ENCODE assay signal across 8 cellular contexts in genomic region chr19:41439441-41440222, GRCh38. TPM values are rescaled to one million over a fixed set of nuclear protein-coding genes. Genes with fewer than 3 reads are reported as not detected.
A peak's percentile ranks its signal among the peaks of the same experiment; 100 is the strongest.
DNase-seq lines count a peak whose midpoint lies in the region; ATAC-seq and TF ChIP-seq lines count a peak whose summit lies in the region.

Gene DMAC2, minus strand, starts transcription at chr19:41439912. Its CDS starts 13 bp downstream, at chr19:41439899.

- peaks cover 4% of the 10 kb centered on the region; the same call in 1 of the 2 replicates for H3K36me3 ChIP-seq in WERI-Rb-1
- peaks cover 0 to 37% (median 14%) of the 10 kb centered on the region in 6 donors for H3K36me3 ChIP-seq in spleen

- TF ChIP-seq CTCF in AG09309 (IDR thresholded peaks at IDR 0.05; ENCODE audit: control insufficient read depth, insufficient read depth, low read depth, low read length, missing control alignments) (peak; percentile 35), WERI-Rb-1 (IDR thresholded peaks at IDR 0.05; ENCODE audit: low read depth, low read length) (peak; percentile 51; the same call in 1 of the 2 replicates), spleen (IDR thresholded peaks at IDR 0.05 in 8 of 11, conservative IDR thresholded peaks at IDR 0.05 in 3 of 11) (peak in 10 of 11 experiments; percentile 25 to 70 (median 53))

- no peaks in the 10 kb centered on the region for H3K9me3 ChIP-seq in WERI-Rb-1 (ENCODE audit: severe bottlenecking)
- H3K9me3 ChIP-seq in spleen = no peaks in the 10 kb centered on the region

- H3K4me1 ChIP-seq in spleen = peaks cover 5 to 32% (median 20%) of the 10 kb centered on the region in 6 donors

- intact Hi-C loops in spleen (cut with DNase I; ENCODE audit: low total_unique reads) = no loop called here

- H3K27ac ChIP-seq in WERI-Rb-1 (peak within 1 kb of the TSS; percentile 93), spleen (peak within 1 kb of the TSS; percentile 88 to 96 (median 93))

- H3K4me3 ChIP-seq in AG09309 (ENCODE audit: control insufficient read depth, low read depth, low read length) (peak within 1 kb of the TSS; percentile 53), WERI-Rb-1 (ENCODE audit: low read depth, low read length) (peak within 1 kb of the TSS; percentile 82), spleen (peak within 1 kb of the TSS; percentile 48 to 94 (median 76))

- WGBS in spleen, 5 donors = 0 to 1% (median 1%) methylated on average over 29 to 40 of the region's 40 CpGs

- H3K27me3 ChIP-seq in WERI-Rb-1 (ENCODE audit: insufficient read depth, low read depth, severe bottlenecking) = no peaks in the 10 kb centered on the region
- H3K27me3 ChIP-seq in spleen (replicated peaks in 1 of 7) = no peaks in the 10 kb centered on the region

- peak in 1 of 3 donors; percentile 10 for TF ChIP-seq POLR2A in spleen (IDR thresholded peaks at IDR 0.05)

- peak; percentile 89 for ATAC-seq in GM18907 (IDR thresholded peaks at IDR 0.05; ENCODE audit: unreplicated experiment)
- ATAC-seq in HG03159 (IDR thresholded peaks at IDR 0.05; ENCODE audit: unreplicated experiment) = peak; percentile 93

- DNase-seq in AG09309 (ENCODE audit: low read depth) (peak; percentile 87), NCI-H2227 (lab: John Stamatoyannopoulos, UW; ENCODE audit: unreplicated experiment) (peak; percentile 100), WERI-Rb-1 (peak; percentile 98), inferior parietal cortex (ENCODE audit: extremely low spot score) (peak; percentile 98), spleen (peak; percentile 98)
- DNase-seq in central memory CD4-positive, alpha-beta T cell = peak; percentile 90

RNA-seq across cellular contexts. Expression of gene DMAC2, which starts in this region (rescaled TPM):
- total RNA-seq in spleen = 10 to 100 TPM; 25.6 to 34.4 (median 30.4) TPM
- 10 to 100 TPM; 19.2 to 36.5 (median 27.7) TPM for polyA plus RNA-seq in spleen

Comparison
In these comparisons a context has a peak if more than half of its experiments do, and no peak if none do; other contexts are left out.
1. Peak in every context shown above with its lines: DNase-seq, ATAC-seq, H3K4me3 ChIP-seq and H3K27ac ChIP-seq.